13 cellular contexts compared by ENCODE assay signal in the genomic region with DNA sequence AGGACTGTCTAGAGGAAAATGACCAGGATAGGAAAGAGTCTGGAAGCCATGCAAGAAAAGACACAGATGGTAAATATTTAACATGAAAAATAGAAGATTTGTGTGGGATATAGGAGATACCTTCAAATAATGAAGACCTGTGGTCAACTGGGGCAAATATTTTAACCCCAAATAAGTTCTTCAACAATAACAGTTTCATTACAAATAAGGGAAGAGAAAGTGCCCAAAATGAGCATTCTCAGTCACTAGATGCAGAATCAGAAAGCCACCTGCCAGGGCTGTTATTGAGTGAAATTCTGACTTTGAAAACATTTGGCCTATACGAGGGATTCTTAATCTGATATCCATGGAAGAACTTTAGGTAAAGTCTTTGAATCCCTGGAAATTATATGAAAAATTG.
DNase-seq lines count a peak whose midpoint lies in the region; ATAC-seq and TF ChIP-seq lines count a peak whose summit lies in the region.
"Had no signal": no experiment of that assay in that cellular context is flagged by ENCODE, and none has a peak within 500 bp of the region (broad histone marks: within the 10 kb centered on the region; RNA-seq: fewer than 3 reads in every experiment).

No MANE protein-coding gene starts in this region.

- no peak for DNase-seq in memory B cell (ENCODE audit: low spot score in 2 of 2)
- DNase-seq in tibial artery, result no peak
- no peak for DNase-seq in H7
- DNase-seq in DMS 273 (lab: John Stamatoyannopoulos, UW; ENCODE audit: unreplicated experiment), result no peak
- DNase-seq: activated T-cell treated with anti-CD3 and anti-CD28 coated beads, Interleukin-2, amount 50 U/mL, for 48 hours; DMS79; NCI-H2081; stimulated activated CD4-positive, alpha-beta T cell treated with anti-CD3 and anti-CD28 coated beads, Interleukin-15, amount 100 ng/mL, for 24 hours; stomach had no signal

- H3K9me3 ChIP-seq in tibial artery, result no peaks in the 10 kb centered on the region
- H3K9me3 ChIP-seq: stomach had no signal

- peak overlapping the region; percentile 91 for H3K27ac Mint-ChIP-seq in memory B cell

- no peak for TF ChIP-seq CTCF in tibial artery (IDR thresholded peaks at IDR 0.05)

- peak overlapping the region; percentile 9 for H3K4me3 Mint-ChIP-seq in memory B cell
- H3K4me3 Mint-ChIP-seq: central memory CD8-positive, alpha-beta T cell had no signal

- peaks cover 22% of the 10 kb centered on the region for H3K36me3 Mint-ChIP-seq in memory B cell

- no peaks in the 10 kb centered on the region for H3K9me3 Mint-ChIP-seq in memory B cell
- H3K9me3 Mint-ChIP-seq: central memory CD8-positive, alpha-beta T cell had no signal

- intact Hi-C loops in tibial artery (cut with DNase I; ENCODE audit: low total_unique reads), result no loop called here

- H3K36me3 ChIP-seq in tibial artery (no peaks in the 10 kb centered on the region), H7 (replicated peaks; ENCODE audit: control insufficient read depth, insufficient read depth, low read length) (no peaks in the 10 kb centered on the region)
- H3K36me3 ChIP-seq: stomach had no signal

- H3K27ac ChIP-seq in tibial artery, result no peak overlapping the region
- H3K27ac ChIP-seq: stomach had no signal

- H3K27me3 Mint-ChIP-seq in memory B cell, result no peaks in the 10 kb centered on the region
- H3K27me3 Mint-ChIP-seq: central memory CD8-positive, alpha-beta T cell had no signal

- H3K4me3 ChIP-seq in tibial artery (no peak overlapping the region), H7 (ENCODE audit: insufficient read depth, low read depth, low read length) (no peak overlapping the region)
- H3K4me3 ChIP-seq: stomach had no signal

- H3K27me3 ChIP-seq in tibial artery (no peaks in the 10 kb centered on the region), H7 (ENCODE audit: control insufficient read depth, insufficient read depth, low read length) (no peaks in the 10 kb centered on the region)
- H3K27me3 ChIP-seq: stomach had no signal

- peaks cover 45% of the 10 kb centered on the region for H3K4me1 Mint-ChIP-seq in memory B cell

- ATAC-seq in GM19035 (IDR thresholded peaks at IDR 0.05; ENCODE audit: unreplicated experiment), result peak; percentile 44
- ATAC-seq in GM21619 (IDR thresholded peaks at IDR 0.05; ENCODE audit: unreplicated experiment), result peak; percentile 41
- ATAC-seq in HG03280 (IDR thresholded peaks at IDR 0.05; ENCODE audit: unreplicated experiment), result peak; percentile 45
- ATAC-seq in memory B cell (ENCODE audit: low read depth), result peak; percentile 21

- H3K4me1 ChIP-seq in tibial artery, result peaks cover 0 to 12% (median 5%) of the 10 kb centered on the region in 4 donors
